In the genomic region with DNA sequence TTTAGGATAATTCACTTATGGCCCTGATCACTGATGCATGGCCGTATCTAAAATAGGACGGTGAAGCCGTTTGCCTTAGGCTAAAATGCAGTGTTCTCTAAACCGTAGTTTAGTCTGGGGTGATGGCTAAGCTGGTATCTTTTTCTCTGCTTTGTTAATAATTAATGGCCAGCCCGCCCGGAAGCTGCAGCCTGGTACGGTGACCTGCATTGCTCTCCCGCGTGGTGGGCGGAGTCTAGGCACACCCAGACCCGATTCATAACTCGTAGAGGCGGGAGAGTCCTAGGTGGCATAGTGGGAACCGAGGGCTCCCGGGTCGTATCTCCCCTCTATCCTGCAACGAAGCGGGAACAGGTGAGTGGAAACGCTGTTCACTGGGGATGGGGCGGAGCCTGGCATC, we compare ENCODE assay signal across 15 cellular contexts. TPM values are rescaled to one million over a fixed set of nuclear protein-coding genes. Genes with fewer than 3 reads are reported as not detected.
DNase-seq lines count a peak whose midpoint lies in the region; ATAC-seq lines count a peak whose summit lies in the region.
"Had no signal": no experiment of that assay in that cellular context is flagged by ENCODE, and none has a peak within 500 bp of the region (broad histone marks: within the 10 kb centered on the region; RNA-seq: fewer than 3 reads in every experiment).

No MANE protein-coding gene starts in this region.

- peaks cover 0 to 4% (median 0%) of the 10 kb centered on the region in 11 experiments; a peak in 1 of 22 replicates for H3K36me3 ChIP-seq in BLaER1 treated with 17β-estradiol and CSF1 and Interleukin-3, amounts not matched to agents 10 nM and 100 nM

- no peak overlapping the region for H3K27ac ChIP-seq in BLaER1 treated with 17β-estradiol and CSF1 and Interleukin-3, amounts not matched to agents 10 nM and 100 nM

- peaks cover 0 to 18% (median 6%) of the 10 kb centered on the region in 11 experiments; a peak in 10 of 22 replicates for H3K9me3 ChIP-seq in BLaER1 treated with 17β-estradiol and CSF1 and Interleukin-3, amounts not matched to agents 10 nM and 100 nM (replicated peaks in 1 of 11)

- peaks cover 35 to 43% (median 41%) of the 10 kb centered on the region in 11 experiments for H3K27me3 ChIP-seq in BLaER1 treated with 17β-estradiol and CSF1 and Interleukin-3, amounts not matched to agents 10 nM and 100 nM

- no peak for ATAC-seq in GM18867 (IDR thresholded peaks at IDR 0.05; ENCODE audit: unreplicated experiment)
- ATAC-seq: GM12878, GM23338 had no signal

- DNase-seq in SW480 (ENCODE audit: low spot score) (peak; percentile 78), kidney tubule cell (ENCODE audit: low spot score) (peak; percentile 75), renal cortical epithelial cell (ENCODE audit: low read depth) (peak; percentile 44), NCI-H1105 (lab: John Stamatoyannopoulos, UW) (no peak), COLO829 (ENCODE audit: low spot score) (no peak)
- DNase-seq: Calu3; CD4-positive, alpha-beta memory T cell; DMS79 treated with DMSO at 0.1 percent for 48 hours; HCEC 1CT; KG1 had no signal

- peak overlapping the region in 1 of 10 experiments; percentile 6; a peak in 1 of 20 replicates for H3K4me3 ChIP-seq in BLaER1 treated with 17β-estradiol and CSF1 and Interleukin-3, amounts not matched to agents 10 nM and 100 nM
- H3K4me3 ChIP-seq: GM12878, GM23338 had no signal

- peaks cover 0 to 21% (median 8%) of the 10 kb centered on the region in 11 experiments; a peak in 11 of 22 replicates for H4K20me1 ChIP-seq in BLaER1 treated with 17β-estradiol and CSF1 and Interleukin-3, amounts not matched to agents 10 nM and 100 nM

- peak overlapping the region; percentile 27 to 98 (median 78); a peak in 21 of 22 replicates for H3K4me2 ChIP-seq in BLaER1 treated with 17β-estradiol and CSF1 and Interleukin-3, amounts not matched to agents 10 nM and 100 nM
- H3K4me2 ChIP-seq: GM23338 had no signal

- H3K4me1 ChIP-seq in BLaER1 treated with 17β-estradiol and CSF1 and Interleukin-3, amounts not matched to agents 10 nM and 100 nM, result peaks cover 17 to 50% (median 34%) of the 10 kb centered on the region in 10 experiments

- no peak overlapping the region for H3K9ac ChIP-seq in BLaER1 treated with 17β-estradiol and CSF1 and Interleukin-3, amounts not matched to agents 10 nM and 100 nM

RNA-seq across cellular contexts. Expression of a gene that starts 5.5 kb away (rescaled TPM):
- 6.4 TPM in 2 replicates for total RNA-seq in renal cortical epithelial cell
- total RNA-seq: B cell, Calu3, GM12878 had no signal

Comparison
In these comparisons a context has a peak if more than half of its experiments do, and no peak if none do; other contexts are left out.
1. DNase-seq: peak in SW480 (single experiment), kidney tubule cell (single experiment) and renal cortical epithelial cell (single experiment); none in NCI-H1105 (single experiment) and COLO829 (single experiment).